ENCODE assay signal across 23 cellular contexts in the genomic region with DNA sequence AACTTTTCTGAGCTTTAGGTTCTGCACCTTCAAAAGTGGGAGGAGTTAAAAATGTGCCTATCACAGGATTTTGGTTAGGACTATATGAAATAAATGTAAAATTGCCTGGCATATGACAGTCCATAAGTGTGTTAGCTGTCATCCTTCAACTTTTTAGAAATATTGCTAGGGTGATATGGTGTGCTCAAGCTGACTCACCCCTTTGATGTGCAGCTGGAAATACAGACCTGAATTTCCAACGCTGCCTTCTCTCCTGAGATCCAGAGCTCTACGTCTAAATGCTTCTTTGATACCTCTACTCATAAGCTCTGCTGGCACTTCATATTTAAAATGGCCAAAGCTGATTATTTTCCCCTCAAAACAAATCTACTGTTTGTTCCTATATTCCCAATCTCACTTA. TPM values are rescaled to one million over a fixed set of nuclear protein-coding genes. Genes with fewer than 3 reads are reported as not detected.
DNase-seq lines count a peak whose midpoint lies in the region; ATAC-seq, FAIRE-seq and TF ChIP-seq lines count a peak whose summit lies in the region.
"Had no signal": no experiment of that assay in that cellular context is flagged by ENCODE, and none has a peak within 500 bp of the region (broad histone marks: within the 10 kb centered on the region; RNA-seq: fewer than 3 reads in every experiment).

No MANE protein-coding gene starts in this region.

- H3K18ac ChIP-seq in IMR-90 (ENCODE audit: low read depth, low read length): no peak overlapping the region

- no peaks in the 10 kb centered on the region for H3K9me1 ChIP-seq in IMR-90 (ENCODE audit: insufficient read depth, low read length)
- H3K9me1 ChIP-seq in endothelial cell of umbilical vein (replicated peaks; ENCODE audit: control insufficient read depth, extremely low read depth, insufficient read depth, low read length): no peaks in the 10 kb centered on the region

- H2BK120ac ChIP-seq in IMR-90 (ENCODE audit: low read depth, low read length): no peak overlapping the region

- peak overlapping the region; percentile 44; the same call in 1 of the 2 replicates for H3K23ac ChIP-seq in IMR-90 (ENCODE audit: low read depth, low read length)

- peaks cover 5% of the 10 kb centered on the region; the same call in 1 of the 2 replicates for H4K20me1 ChIP-seq in IMR-90 (ENCODE audit: insufficient read depth, low read length)
- H4K20me1 ChIP-seq in endothelial cell of umbilical vein (replicated peaks; ENCODE audit: control insufficient read depth, extremely low read depth, insufficient read depth, low read length): no peaks in the 10 kb centered on the region
- no peaks in the 10 kb centered on the region for H4K20me1 ChIP-seq in neural cell (ENCODE audit: insufficient read depth)

- in situ Hi-C loops in IMR-90 (cut with MboI; ENCODE audit: low sequenced_read_pairs): loop anchor here (25.0 kb wide), 1 partner anchor 1980 kb away; a partner anchor contains a TSS

- TF ChIP-seq RAD21 in IMR-90 (IDR thresholded peaks at IDR 0.05; ENCODE audit: low read length) (no peak), neural cell (conservative IDR thresholded peaks at IDR 0.05) (no peak)

- H3K14ac ChIP-seq in IMR-90 (replicated peaks; ENCODE audit: low read depth, low read length): no peak overlapping the region

- peak overlapping the region; percentile 30 for H3K27ac Mint-ChIP-seq in activated T-cell treated with anti-CD3 and anti-CD28 coated beads, Interleukin-2, amount 50 U/mL, for 72 hours
- H3K27ac Mint-ChIP-seq: activated naive CD8-positive, alpha-beta T cell treated with anti-CD3 and anti-CD28 coated beads, Interleukin-2, amount 10 ng/mL, durations not matched to agents 7 days and 5 days; endodermal cell; stimulated activated memory B cell treated with anti-CD40 and anti-IgM and Interleukin-4, amounts not matched to agents 10 μg/mL and 1 μg/mL and 100 μg/mL, for 72 hours had no signal

- H2AK5ac ChIP-seq in IMR-90 (ENCODE audit: low read depth, low read length): no peak overlapping the region

- H3K36me3 ChIP-seq in IMR-90 (ENCODE audit: control insufficient read depth, insufficient read depth, low read length) (peaks cover 6% of the 10 kb centered on the region; the same call in 1 of the 2 replicates), endothelial cell of umbilical vein (ENCODE audit: control insufficient read depth in 2 of 2, extremely low read depth in 1 of 2, insufficient read depth in 2 of 2, low read length in 2 of 2) (peaks cover 0 to 2% of the 10 kb centered on the region in 2 experiments), neural cell (ENCODE audit: insufficient read depth, low read length) (no peaks in the 10 kb centered on the region)

- peaks cover 11% of the 10 kb centered on the region; the same call in 1 of the 2 replicates for H3K4me1 ChIP-seq in IMR-90 (ENCODE audit: control insufficient read depth, insufficient read depth, low read length)
- peaks cover 21% of the 10 kb centered on the region for H3K4me1 ChIP-seq in endothelial cell of umbilical vein (ENCODE audit: control insufficient read depth, extremely low read depth, insufficient read depth, low read length)

- H4K8ac ChIP-seq in IMR-90 (ENCODE audit: low read depth in 2 of 2, low read length in 2 of 2): no peak overlapping the region

- TF ChIP-seq POLR2A in IMR-90 (IDR thresholded peaks at IDR 0.05; ENCODE audit: low read depth, low read length) (no peak), endothelial cell of umbilical vein (IDR thresholded peaks at IDR 0.05; ENCODE audit: low read depth, low read length) (no peak)

- no peak overlapping the region for H3K27ac ChIP-seq in IMR-90 (ENCODE audit: insufficient read depth, low read length)
- no peak overlapping the region for H3K27ac ChIP-seq in endothelial cell of umbilical vein (ENCODE audit: insufficient read depth, low read depth, low read length)
- H3K27ac ChIP-seq in neural cell (ENCODE audit: low read length): no peak overlapping the region
- H3K27ac ChIP-seq: skin epidermis, upper lobe of left lung had no signal

- BruUV-seq in IMR-90 (replicated peaks; lab: Mats Ljungman, UMichigan) (no TSS peak), endothelial cell of umbilical vein (replicated peaks; lab: Mats Ljungman, UMichigan) (no TSS peak)

- H3K9ac ChIP-seq in IMR-90 (ENCODE audit: low read depth, low read length) (no peak overlapping the region), endothelial cell of umbilical vein (replicated peaks; ENCODE audit: extremely low read depth, insufficient read depth, low read length) (no peak overlapping the region), neural cell (ENCODE audit: low read length) (no peak overlapping the region)

- H3K79me1 ChIP-seq in IMR-90 (ENCODE audit: low read depth in 1 of 2, low read length in 2 of 2): peaks cover 15 to 33% of the 10 kb centered on the region in 2 experiments; a peak in 3 of 4 replicates

- no peaks in the 10 kb centered on the region for H3K9me2 ChIP-seq in neural cell (ENCODE audit: insufficient read depth, low read length)

- no peak for ATAC-seq in activated T-cell treated with anti-CD3 and anti-CD28 coated beads, Interleukin-2, amount 50 U/mL, for 72 hours (replicated peaks in 1 of 2)
- no peak for ATAC-seq in activated T-cell treated with anti-CD3 and anti-CD28 coated beads, Interleukin-2, amount 50 U/mL, for 4 hours
- ATAC-seq in IMR-90 (ENCODE audit: low read depth): no peak
- no peak for ATAC-seq in HG03135 (IDR thresholded peaks at IDR 0.05; ENCODE audit: unreplicated experiment)
- ATAC-seq: stimulated activated memory B cell treated with anti-CD40 and anti-IgM and Interleukin-4, amounts not matched to agents 10 μg/mL and 1 μg/mL and 100 μg/mL, for 72 hours had no signal

- dilution Hi-C loops in IMR-90 (cut with HindIII; ENCODE audit: low sequenced_read_pairs, unreplicated experiment) (no loop called here), endothelial cell of umbilical vein (cut with MboI; ENCODE audit: extremely low pct_ligation_motif_present, low sequenced_read_pairs) (no loop called here)

- no peaks in the 10 kb centered on the region for H3F3A ChIP-seq in neural cell (ENCODE audit: insufficient read depth, low read length, poor library complexity, severe bottlenecking)

- H2AK9ac ChIP-seq in IMR-90 (replicated peaks; ENCODE audit: low read depth, low read length, poor library complexity): no peak overlapping the region

- FAIRE-seq in endothelial cell of umbilical vein (lab: Jason Lieb, UNC): no peak
- FAIRE-seq: A204.1, G401.6 had no signal

- no peak overlapping the region for H2BK20ac ChIP-seq in IMR-90 (ENCODE audit: low read depth, low read length)

- H4K5ac ChIP-seq in IMR-90 (ENCODE audit: low read depth, low read length): no peak overlapping the region

- WGBS in IMR-90 (ENCODE audit: extremely low coverage in 2 of 2, insufficient read length in 1 of 2), 2 experiments: no CpG with 5 or more reads among the region's 2 CpGs

- H3K9me3 ChIP-seq in IMR-90 (ENCODE audit: control insufficient read depth, insufficient read depth, low read length): no peaks in the 10 kb centered on the region
- H3K9me3 ChIP-seq in endothelial cell of umbilical vein (replicated peaks; ENCODE audit: control insufficient read depth, insufficient read depth, low read length): no peaks in the 10 kb centered on the region
- H3K9me3 ChIP-seq in neural cell (ENCODE audit: low read length): no peaks in the 10 kb centered on the region
- H3K9me3 ChIP-seq: upper lobe of left lung had no signal

- H3K4me2 ChIP-seq in IMR-90 (ENCODE audit: low read depth, low read length): peak overlapping the region; percentile 96
- H3K4me2 ChIP-seq in endothelial cell of umbilical vein (ENCODE audit: insufficient read depth, low read length): peak overlapping the region; percentile 98
- H3K4me2 ChIP-seq in neural cell (ENCODE audit: low read length): peak overlapping the region; percentile 15

- peaks cover 38% of the 10 kb centered on the region for H3K79me2 ChIP-seq in endothelial cell of umbilical vein (ENCODE audit: control insufficient read depth, insufficient read depth, low read length)
- H3K79me2 ChIP-seq in neural cell (replicated peaks; ENCODE audit: insufficient read depth, low read length): peaks cover 21% of the 10 kb centered on the region

- TF ChIP-seq EP300 in neural cell (conservative IDR thresholded peaks at IDR 0.05; ENCODE audit: poor library complexity, severe bottlenecking): no peak

- no peak overlapping the region for H3K4me3 ChIP-seq in IMR-90 (ENCODE audit: insufficient read depth, low read depth, low read length)
- no peak overlapping the region for H3K4me3 ChIP-seq in endothelial cell of umbilical vein (replicated peaks in 1 of 3; ENCODE audit: insufficient read depth in 1 of 3, low read depth in 1 of 3, low read length in 3 of 3)
- H3K4me3 ChIP-seq in neural cell (ENCODE audit: low read length): peak overlapping the region; percentile 99

- POLR2A ChIA-PET in IMR-90 (lab: Charles Lee; ENCODE audit: unreplicated experiment): no interaction called here
- POLR2A ChIA-PET in endothelial cell of umbilical vein (lab: Charles Lee): no interaction called here

- H3K27me3 Mint-ChIP-seq in activated T-cell treated with anti-CD3 and anti-CD28 coated beads, Interleukin-2, amount 50 U/mL, for 72 hours (ENCODE audit: low read depth): no peaks in the 10 kb centered on the region
- no peaks in the 10 kb centered on the region for H3K27me3 Mint-ChIP-seq in activated T-cell treated with anti-CD3 and anti-CD28 coated beads, Interleukin-2, amount 50 U/mL, for 4 hours (ENCODE audit: low read depth)
- H3K27me3 Mint-ChIP-seq: activated naive CD8-positive, alpha-beta T cell treated with anti-CD3 and anti-CD28 coated beads, Interleukin-2, amount 10 ng/mL, durations not matched to agents 7 days and 5 days; central memory CD8-positive, alpha-beta T cell; stimulated activated memory B cell treated with anti-CD40 and anti-IgM and Interleukin-4, amounts not matched to agents 10 μg/mL and 1 μg/mL and 100 μg/mL, for 72 hours had no signal

- H4K91ac ChIP-seq in IMR-90 (ENCODE audit: insufficient read depth, low read depth, low read length): no peak overlapping the region

- H3K56ac ChIP-seq in IMR-90 (ENCODE audit: extremely low read depth, insufficient read depth, low read length): no peak overlapping the region

- no peaks in the 10 kb centered on the region for H3K9me3 Mint-ChIP-seq in activated T-cell treated with anti-CD3 and anti-CD28 coated beads, Interleukin-2, amount 50 U/mL, for 72 hours
- no peaks in the 10 kb centered on the region for H3K9me3 Mint-ChIP-seq in activated T-cell treated with anti-CD3 and anti-CD28 coated beads, Interleukin-2, amount 50 U/mL, for 4 hours
- H3K9me3 Mint-ChIP-seq: central memory CD8-positive, alpha-beta T cell; endodermal cell; stimulated activated memory B cell treated with anti-CD40 and anti-IgM and Interleukin-4, amounts not matched to agents 10 μg/mL and 1 μg/mL and 100 μg/mL, for 72 hours had no signal

- peaks cover 30% of the 10 kb centered on the region for H3K4me1 Mint-ChIP-seq in activated T-cell treated with anti-CD3 and anti-CD28 coated beads, Interleukin-2, amount 50 U/mL, for 72 hours (ENCODE audit: low read depth)
- H3K4me1 Mint-ChIP-seq in activated T-cell treated with anti-CD3 and anti-CD28 coated beads, Interleukin-2, amount 50 U/mL, for 4 hours (ENCODE audit: low read depth): peaks cover 36% of the 10 kb centered on the region

- no peak overlapping the region for H2BK15ac ChIP-seq in IMR-90 (ENCODE audit: low read depth, low read length)

- H3K36me3 Mint-ChIP-seq in activated T-cell treated with anti-CD3 and anti-CD28 coated beads, Interleukin-2, amount 50 U/mL, for 72 hours (ENCODE audit: insufficient read depth in 2 of 2): peaks cover 1 to 4% of the 10 kb centered on the region in 2 donors
- peaks cover 16% of the 10 kb centered on the region for H3K36me3 Mint-ChIP-seq in activated T-cell treated with anti-CD3 and anti-CD28 coated beads, Interleukin-2, amount 50 U/mL, for 4 hours (ENCODE audit: insufficient read depth)

- CTCF ChIA-PET in IMR-90 (lab: Yijun Ruan, JAX): interaction anchor here (0.6 to 0.9 kb wide), 2 partner anchors 32 to 348 kb away, joined by 3 read pairs; no protein-coding TSS in a partner anchor
- CTCF ChIA-PET in endothelial cell of umbilical vein (lab: Charles Lee): no interaction called here

- no peak for DNase-seq in activated T-cell treated with anti-CD3 and anti-CD28 coated beads, Interleukin-2, amount 50 U/mL, for 72 hours
- DNase-seq in activated T-cell treated with anti-CD3 and anti-CD28 coated beads, Interleukin-2, amount 50 U/mL, for 4 hours: no peak
- DNase-seq in IMR-90 (peak; percentile 6), endothelial cell of umbilical vein (ENCODE audit: low read depth, low spot score) (no peak), HPDE6-E6E7 (ENCODE audit: extremely low spot score) (no peak), T1000 (lab: John Stamatoyannopoulos, UW) (no peak)
- DNase-seq: activated CD8-positive, alpha-beta memory T cell treated with anti-CD3 and anti-CD28 coated beads, Interleukin-2, amount 50 U/mL, for 4 hours; activated naive CD8-positive, alpha-beta T cell treated with anti-CD3 and anti-CD28 coated beads, Interleukin-2, amount 10 ng/mL, durations not matched to agents 7 days and 5 days; endodermal cell; islet precursor cell; NCI-H146; NCI-H226; NK-92 treated with Interleukin-12 subunit alpha and Interleukin-12 subunit beta, amount 100 ng/mL, for 24 hours; occipital lobe; Right ventricle myocardium superior; upper lobe of left lung had no signal

- H3K4ac ChIP-seq in IMR-90 (ENCODE audit: low read depth, low read length): no peak overlapping the region

- no peaks in the 10 kb centered on the region for H3K27me3 ChIP-seq in IMR-90 (ENCODE audit: control insufficient read depth, insufficient read depth, low read length)
- no peaks in the 10 kb centered on the region for H3K27me3 ChIP-seq in endothelial cell of umbilical vein (ENCODE audit: control insufficient read depth in 2 of 2, insufficient read depth in 2 of 2, low read length in 2 of 2)
- no peaks in the 10 kb centered on the region for H3K27me3 ChIP-seq in neural cell (ENCODE audit: insufficient read depth, low read depth, low read length)
- H3K27me3 ChIP-seq: upper lobe of left lung had no signal

- peak overlapping the region in 1 of 2 donors; percentile 38 for H3K4me3 Mint-ChIP-seq in activated T-cell treated with anti-CD3 and anti-CD28 coated beads, Interleukin-2, amount 50 U/mL, for 72 hours
- no peak overlapping the region for H3K4me3 Mint-ChIP-seq in activated T-cell treated with anti-CD3 and anti-CD28 coated beads, Interleukin-2, amount 50 U/mL, for 4 hours
- H3K4me3 Mint-ChIP-seq: endodermal cell; stimulated activated memory B cell treated with anti-CD40 and anti-IgM and Interleukin-4, amounts not matched to agents 10 μg/mL and 1 μg/mL and 100 μg/mL, for 72 hours had no signal

- TF ChIP-seq CTCF in IMR-90 (conservative IDR thresholded peaks at IDR 0.05; ENCODE audit: low read depth, low read length) (no peak), endothelial cell of umbilical vein (IDR thresholded peaks at IDR 0.05; ENCODE audit: extremely low read depth in 1 of 2, insufficient read depth in 1 of 2, low read depth in 1 of 2, low read length in 2 of 2) (no peak), neural cell (IDR thresholded peaks at IDR 0.05; ENCODE audit: poor library complexity, severe bottlenecking) (no peak)

- no peak overlapping the region for H2AFZ ChIP-seq in IMR-90 (replicated peaks; ENCODE audit: low read length, poor library complexity)
- no peak overlapping the region for H2AFZ ChIP-seq in endothelial cell of umbilical vein (ENCODE audit: low read depth, low read length)
- H2AFZ ChIP-seq in neural cell (ENCODE audit: low read depth, low read length): no peak overlapping the region

- H2BK5ac ChIP-seq in IMR-90 (ENCODE audit: low read depth, low read length, poor library complexity, severe bottlenecking): no peak overlapping the region

- intact Hi-C loops in IMR-90 (cut with micrococcal nuclease): no loop called here
- intact Hi-C loops in endothelial cell of umbilical vein (cut with micrococcal nuclease): loop anchor here (10.0 kb wide), 1 partner anchor 1992 kb away; no protein-coding TSS in a partner anchor

RNA-seq across cellular contexts. Expression of a gene that starts 2.7 kb away (rescaled TPM):
- total RNA-seq in activated T-cell treated with anti-CD3 and anti-CD28 coated beads, Interleukin-2, amount 50 U/mL, for 72 hours: 10 to 100 TPM; 10.7 to 17.3 TPM
- 1 to 10 TPM; 6.8 to 7.7 (median 6.9) TPM for total RNA-seq in activated T-cell treated with anti-CD3 and anti-CD28 coated beads, Interleukin-2, amount 50 U/mL, for 4 hours
- total RNA-seq in IMR-90 (2012; rRNA removed) (19.0 and 33.9 TPM in 2 replicates), endothelial cell of umbilical vein (16.8 and 21.5 TPM in 2 replicates)
- polyA plus RNA-seq in IMR-90 (2012; rRNA removed) (15.9 and 21.1 TPM in 2 replicates), endothelial cell of umbilical vein (9.8 and 11.9 TPM in 2 replicates), neural cell (22.0 and 22.3 TPM in 2 replicates)
- polyA plus RNA-seq in IMR-90 (2012; cell fraction: cytosol; rRNA removed): 3.6 and 4.1 TPM in 2 replicates
- 2.4 and 20.8 TPM in 2 replicates for polyA plus RNA-seq in IMR-90 (2012; cell fraction: nucleus; rRNA removed; ENCODE audit: low replicate concordance)
- 12.4 and 13.3 TPM in 2 replicates for polyA plus RNA-seq in endothelial cell of umbilical vein (2011; cell fraction: cytosol; rRNA removed)
- polyA plus RNA-seq in endothelial cell of umbilical vein (2011; cell fraction: nucleus; rRNA removed): 12.8 and 16.8 TPM in 2 replicates
- polyA plus RNA-seq in endothelial cell of umbilical vein (2012): 19.1 and 23.0 TPM in 2 replicates
- polyA minus RNA-seq in endothelial cell of umbilical vein (7.4 and 9.2 TPM in 2 replicates), neural cell (11.8 and 12.2 TPM in 2 replicates)
- polyA minus RNA-seq in endothelial cell of umbilical vein (2011; cell fraction: cytosol; rRNA and poly(A)+ RNA removed): 2.3 TPM
- 9.0 and 9.1 TPM in 2 replicates for polyA minus RNA-seq in endothelial cell of umbilical vein (2011; cell fraction: nucleus; rRNA and poly(A)+ RNA removed)

Comparison
In these comparisons a context has a peak if more than half of its experiments do, and no peak if none do; other contexts are left out.
1. H3K4me2 ChIP-seq: peak in every context shown above with its lines; median percentile 98 in endothelial cell of umbilical vein; 96 in IMR-90; 15 in neural cell.